In genomic region chrX:45421806-45422205, GRCh38 we compare ENCODE assay signal across 15 cellular contexts.
DNase-seq lines count a peak whose midpoint lies in the region; ATAC-seq and TF ChIP-seq lines count a peak whose summit lies in the region.
"Had no signal": no experiment of that assay in that cellular context is flagged by ENCODE, and none has a peak within 500 bp of the region (broad histone marks: within the 10 kb centered on the region; RNA-seq: fewer than 3 reads in every experiment).

No MANE protein-coding gene starts in this region.

- CTCF ChIA-PET in PC-3 (lab: Charles Lee): no interaction called here

- H4K20me1 ChIP-seq in PC-3 (ENCODE audit: low read length): no peaks in the 10 kb centered on the region

- no peaks in the 10 kb centered on the region for H3F3A ChIP-seq in PC-3 (ENCODE audit: low read length, unreplicated experiment)

- TF ChIP-seq CTCF in HFFc6 (IDR thresholded peaks at IDR 0.05) (no peak), PC-3 (conservative IDR thresholded peaks at IDR 0.05; ENCODE audit: low read depth, low read length) (no peak), foreskin keratinocyte (conservative IDR thresholded peaks at IDR 0.05) (no peak)

- H2AFZ ChIP-seq in PC-3 (ENCODE audit: low read length): no peak overlapping the region

- no peak overlapping the region for H3K4me3 Mint-ChIP-seq in HFFc6
- H3K4me3 Mint-ChIP-seq: CD14-positive monocyte; CD8-positive, alpha-beta T cell; IgD-negative memory B cell had no signal

- POLR2A ChIA-PET in PC-3 (lab: Charles Lee; ENCODE audit: unreplicated experiment): no interaction called here

- intact Hi-C loops in PC-3 (cut with micrococcal nuclease): no loop called here

- peak overlapping the region; percentile 89 for H3K27ac Mint-ChIP-seq in HFFc6
- H3K27ac Mint-ChIP-seq: CD14-positive monocyte; CD8-positive, alpha-beta T cell had no signal

- DNase-seq in HFFc6 (peak; percentile 3), PC-3 (no peak), foreskin keratinocyte (no peak), DMS114 treated with DMSO at 0.1 percent for 48 hours (lab: John Stamatoyannopoulos, UW; ENCODE audit: unreplicated experiment) (no peak), NCI-H774 (lab: John Stamatoyannopoulos, UW) (no peak)
- no peak for DNase-seq in activated CD8-positive, alpha-beta memory T cell treated with anti-CD3 and anti-CD28 coated beads, Interleukin-2, amount 50 U/mL, for 48 hours
- DNase-seq: BE2C; CD8-positive, alpha-beta T cell; COR-L47; DND-41 had no signal

- peaks cover 33% of the 10 kb centered on the region for H3K36me3 Mint-ChIP-seq in HFFc6 (ENCODE audit: low read depth)
- H3K36me3 Mint-ChIP-seq: CD14-positive monocyte; CD8-positive, alpha-beta T cell had no signal

- H3K79me2 ChIP-seq in PC-3 (ENCODE audit: low read length): no peaks in the 10 kb centered on the region

- H3K27me3 ChIP-seq in PC-3 (ENCODE audit: low read length): no peaks in the 10 kb centered on the region
- no peaks in the 10 kb centered on the region for H3K27me3 ChIP-seq in foreskin keratinocyte
- H3K27me3 ChIP-seq: BE2C had no signal

- 0 out of 2 replicates have a peak, but pooled peaks cover 8% of the 10 kb centered on the region for H3K9me3 ChIP-seq in PC-3 (ENCODE audit: low read length)
- H3K9me3 ChIP-seq: A549, BE2C had no signal

- no peaks in the 10 kb centered on the region for H3K9me2 ChIP-seq in PC-3 (replicated peaks; ENCODE audit: low read length)

- H3K27me3 Mint-ChIP-seq in HFFc6 (ENCODE audit: insufficient read depth): peaks cover 2% of the 10 kb centered on the region; the same call in 1 of the 2 replicates

- no peaks in the 10 kb centered on the region for H3K36me3 ChIP-seq in PC-3 (ENCODE audit: low read depth, low read length)
- H3K36me3 ChIP-seq: BE2C had no signal

- H3K4me1 ChIP-seq in PC-3 (ENCODE audit: insufficient read depth, low read length) (peaks cover 7% of the 10 kb centered on the region; the same call in 1 of the 2 replicates), foreskin keratinocyte (no peaks in the 10 kb centered on the region)
- H3K4me1 ChIP-seq: A549, BE2C had no signal

- H3K27ac ChIP-seq in PC-3 (ENCODE audit: low read length) (peak overlapping the region; percentile 62), foreskin keratinocyte (peak overlapping the region; percentile 46)
- H3K27ac ChIP-seq: A549 had no signal

- ATAC-seq in PC-3: no peak
- ATAC-seq in foreskin keratinocyte: no peak
- ATAC-seq in HG03045 (IDR thresholded peaks at IDR 0.05; ENCODE audit: unreplicated experiment): no peak
- ATAC-seq: A549; CD8-positive, alpha-beta T cell; HCT116 had no signal

- H3K4me3 ChIP-seq in PC-3 (ENCODE audit: low read length): no peak overlapping the region
- H3K4me3 ChIP-seq: A549 had no signal

- no peak overlapping the region for H3K9ac ChIP-seq in PC-3 (ENCODE audit: low read length)

- no peak overlapping the region for H3K4me2 ChIP-seq in PC-3 (ENCODE audit: low read length)
- H3K4me2 ChIP-seq: A549 had no signal

- no TSS peak for BruUV-seq in PC-3 (replicated peaks; lab: Mats Ljungman, UMichigan)

- peaks cover 57% of the 10 kb centered on the region for H3K4me1 Mint-ChIP-seq in HFFc6 (ENCODE audit: low read depth)
- H3K4me1 Mint-ChIP-seq: CD14-positive monocyte, IgD-negative memory B cell had no signal

- 0 out of 2 replicates have a peak, but pooled peaks cover 4% of the 10 kb centered on the region for H3K9me3 Mint-ChIP-seq in HFFc6
- H3K9me3 Mint-ChIP-seq: CD8-positive, alpha-beta T cell had no signal
